8 cellular contexts compared by ENCODE assay signal in genomic region chr17:17303010-17303846, GRCh38. TPM values are rescaled to one million over a fixed set of nuclear protein-coding genes. Genes with fewer than 3 reads are reported as not detected.
A peak's percentile ranks its signal among the peaks of the same experiment; 100 is the strongest.
DNase-seq lines count a peak whose midpoint lies in the region; ATAC-seq and TF ChIP-seq lines count a peak whose summit lies in the region.

Gene NT5M, plus strand, starts transcription at chr17:17303373. Its CDS starts 178 bp downstream, at chr17:17303551.

- H3K4me1 ChIP-seq in BLaER1: peaks cover 52% of the 10 kb centered on the region
- peaks cover 17% of the 10 kb centered on the region for H3K4me1 ChIP-seq in HUES6 (ENCODE audit: control insufficient read depth, insufficient read depth, low read length)
- peaks cover 6% of the 10 kb centered on the region; the same call in 1 of the 2 replicates for H3K4me1 ChIP-seq in PC-9 (replicated peaks; ENCODE audit: insufficient read depth)

- H4K20me1 ChIP-seq in BLaER1 (no peaks in the 10 kb centered on the region), PC-9 (ENCODE audit: insufficient read depth) (no peaks in the 10 kb centered on the region)

- H3K36me3 ChIP-seq in BLaER1 (no peaks in the 10 kb centered on the region), HUES6 (ENCODE audit: control insufficient read depth, insufficient read depth, low read length) (no peaks in the 10 kb centered on the region), PC-9 (ENCODE audit: low read depth) (no peaks in the 10 kb centered on the region)

- DNase-seq in PC-9 (peak; percentile 53 to 67), fibroblast of peridontal ligament (ENCODE audit: extremely low read depth) (peak; percentile 50), natural killer cell (peak; percentile 74)
- peak; percentile 72 for DNase-seq in activated T-helper 1 cell treated with anti-CD3 and anti-CD28 coated beads, Interleukin-12 subunit alpha, Interleukin-12 subunit beta, Interleukin-2, Interleukin-4 antibody, amounts not matched to agents 30 ng/mL and 10 ng/mL and 1 ng/mL, durations not matched to agents 14 hours and 24 hours and 36 hours (ENCODE audit: low spot score)
- peak; percentile 84 for DNase-seq in stimulated activated naive CD8-positive, alpha-beta T cell treated with anti-CD3 and anti-CD28 coated beads, Interleukin-15, Interleukin-2, amounts not matched to agents 100 U/mL and 50 U/mL, for 24 hours

- H3K9ac ChIP-seq in BLaER1 (peak within 1 kb of the TSS; percentile 79), HUES6 (ENCODE audit: low read length) (peak within 1 kb of the TSS; percentile 62)

- POLR2A ChIA-PET in PC-9 (lab: Charles Lee; ENCODE audit: unreplicated experiment): no interaction called here

- H3K27ac ChIP-seq in BLaER1: peak within 1 kb of the TSS; percentile 67
- no peak within 1 kb of the TSS for H3K27ac ChIP-seq in HUES6 (ENCODE audit: low read depth, low read length)
- no peak within 1 kb of the TSS for H3K27ac ChIP-seq in PC-9

- H3F3A ChIP-seq in PC-9 (ENCODE audit: insufficient read depth, low read depth): peaks cover 13% of the 10 kb centered on the region; the same call in 1 of the 2 replicates

- H3K4me2 ChIP-seq in BLaER1 (peak within 1 kb of the TSS; percentile 95), PC-9 (peak within 1 kb of the TSS; percentile 83)

- no peaks in the 10 kb centered on the region for H3K79me2 ChIP-seq in PC-9 (ENCODE audit: low read depth)

- H3K9me3 ChIP-seq in BLaER1: no peaks in the 10 kb centered on the region
- H3K9me3 ChIP-seq in HUES6 (ENCODE audit: control insufficient read depth, insufficient read depth, low read depth, low read length): no peaks in the 10 kb centered on the region
- no peaks in the 10 kb centered on the region for H3K9me3 ChIP-seq in PC-9 (ENCODE audit: insufficient read depth, low read depth)

- peak within 1 kb of the TSS; percentile 90 for H3K4me3 Mint-ChIP-seq in activated T-helper 1 cell treated with anti-CD3 and anti-CD28 coated beads, Interleukin-12 subunit alpha, Interleukin-12 subunit beta, Interleukin-2, Interleukin-4 antibody, amounts not matched to agents 30 ng/mL and 10 ng/mL and 1 ng/mL, durations not matched to agents 14 hours and 24 hours and 36 hours
- peak within 1 kb of the TSS; percentile 88 for H3K4me3 Mint-ChIP-seq in natural killer cell

- peaks cover 36% of the 10 kb centered on the region for H3K4me1 Mint-ChIP-seq in activated T-helper 1 cell treated with anti-CD3 and anti-CD28 coated beads, Interleukin-12 subunit alpha, Interleukin-12 subunit beta, Interleukin-2, Interleukin-4 antibody, amounts not matched to agents 30 ng/mL and 10 ng/mL and 1 ng/mL, durations not matched to agents 14 hours and 24 hours and 36 hours (ENCODE audit: low read depth)
- peaks cover 31 to 36% of the 10 kb centered on the region in 2 donors for H3K4me1 Mint-ChIP-seq in natural killer cell

- intact Hi-C loops in PC-9 (cut with micrococcal nuclease; ENCODE audit: unreplicated experiment) (loop anchor here (1.0 to 5.0 kb wide), 2 partner anchors 23 to 49 kb away; no protein-coding TSS in a partner anchor), natural killer cell (cut with micrococcal nuclease) (loop anchor here (5.0 to 10.0 kb wide), 2 partner anchors 96 to 178 kb away; partner anchors contain the start of gene PLD6)
- intact Hi-C loops in activated T-helper 1 cell treated with anti-CD3 and anti-CD28 coated beads, Interleukin-12 subunit alpha, Interleukin-12 subunit beta, Interleukin-2, Interleukin-4 antibody, amounts not matched to agents 30 ng/mL and 10 ng/mL and 1 ng/mL, durations not matched to agents 14 hours and 24 hours and 36 hours (cut with micrococcal nuclease): loop anchor here (1.0 kb wide), 1 partner anchor 449 kb away; no protein-coding TSS in a partner anchor

- peaks cover 2% of the 10 kb centered on the region for H3K36me3 Mint-ChIP-seq in activated T-helper 1 cell treated with anti-CD3 and anti-CD28 coated beads, Interleukin-12 subunit alpha, Interleukin-12 subunit beta, Interleukin-2, Interleukin-4 antibody, amounts not matched to agents 30 ng/mL and 10 ng/mL and 1 ng/mL, durations not matched to agents 14 hours and 24 hours and 36 hours (ENCODE audit: low read depth)
- H3K36me3 Mint-ChIP-seq in natural killer cell: no peaks in the 10 kb centered on the region

- TF ChIP-seq CTCF in PC-9 (conservative IDR thresholded peaks at IDR 0.05) (no peak), natural killer cell (IDR thresholded peaks at IDR 0.05) (no peak)

- no peaks in the 10 kb centered on the region for H3K27me3 Mint-ChIP-seq in activated T-helper 1 cell treated with anti-CD3 and anti-CD28 coated beads, Interleukin-12 subunit alpha, Interleukin-12 subunit beta, Interleukin-2, Interleukin-4 antibody, amounts not matched to agents 30 ng/mL and 10 ng/mL and 1 ng/mL, durations not matched to agents 14 hours and 24 hours and 36 hours (ENCODE audit: insufficient read depth)
- H3K27me3 Mint-ChIP-seq in natural killer cell (ENCODE audit: low read depth in 2 of 2): peaks cover 5% of the 10 kb centered on the region in 2 donors

- CTCF ChIA-PET in PC-9 (lab: Charles Lee): no interaction called here

- H3K27me3 ChIP-seq in BLaER1: peaks cover 23% of the 10 kb centered on the region
- H3K27me3 ChIP-seq in HUES6 (ENCODE audit: control insufficient read depth, insufficient read depth, low read length): peaks cover 16% of the 10 kb centered on the region
- H3K27me3 ChIP-seq in PC-9 (ENCODE audit: insufficient read depth, low read depth): no peaks in the 10 kb centered on the region

- H2AFZ ChIP-seq in PC-9: peak within 1 kb of the TSS; percentile 80

- ATAC-seq in GM19328 (IDR thresholded peaks at IDR 0.05; ENCODE audit: unreplicated experiment) (peak; percentile 60), natural killer cell (peak; percentile 50 to 75 (median 66))
- peak; percentile 69 for ATAC-seq in stimulated activated naive CD8-positive, alpha-beta T cell treated with anti-CD3 and anti-CD28 coated beads, Interleukin-15, Interleukin-2, amounts not matched to agents 100 U/mL and 50 U/mL, for 24 hours

- H3K27ac Mint-ChIP-seq in activated T-helper 1 cell treated with anti-CD3 and anti-CD28 coated beads, Interleukin-12 subunit alpha, Interleukin-12 subunit beta, Interleukin-2, Interleukin-4 antibody, amounts not matched to agents 30 ng/mL and 10 ng/mL and 1 ng/mL, durations not matched to agents 14 hours and 24 hours and 36 hours: peak within 1 kb of the TSS; percentile 97
- peak within 1 kb of the TSS; percentile 79 to 93 for H3K27ac Mint-ChIP-seq in natural killer cell

- H3K9me2 ChIP-seq in PC-9 (ENCODE audit: insufficient read depth): no peaks in the 10 kb centered on the region

- no TSS peak for BruUV-seq in PC-9 (replicated peaks; lab: Mats Ljungman, UMichigan)

- peak within 1 kb of the TSS; percentile 81 for H3K4me3 ChIP-seq in BLaER1
- peak within 1 kb of the TSS; percentile 72 for H3K4me3 ChIP-seq in HUES6 (ENCODE audit: low read depth, low read length)
- peak within 1 kb of the TSS; percentile 79 for H3K4me3 ChIP-seq in PC-9

- no peaks in the 10 kb centered on the region for H3K9me3 Mint-ChIP-seq in activated T-helper 1 cell treated with anti-CD3 and anti-CD28 coated beads, Interleukin-12 subunit alpha, Interleukin-12 subunit beta, Interleukin-2, Interleukin-4 antibody, amounts not matched to agents 30 ng/mL and 10 ng/mL and 1 ng/mL, durations not matched to agents 14 hours and 24 hours and 36 hours
- no peaks in the 10 kb centered on the region for H3K9me3 Mint-ChIP-seq in natural killer cell

RNA-seq across cellular contexts. Expression of gene NT5M, which starts in this region (rescaled TPM):
- total RNA-seq in PC-9 (2021): 6.2 and 9.6 TPM in 2 replicates
- total RNA-seq in activated T-helper 1 cell treated with anti-CD3 and anti-CD28 coated beads, Interleukin-12 subunit alpha, Interleukin-12 subunit beta, Interleukin-2, Interleukin-4 antibody, amounts not matched to agents 30 ng/mL and 10 ng/mL and 1 ng/mL, durations not matched to agents 14 hours and 24 hours and 36 hours: 5.1 and 5.8 TPM in 2 replicates
- 1 to 10 TPM; 3.5 to 4.4 (median 4.1) TPM for total RNA-seq in natural killer cell
